Comparison of ENCODE assay signal across 8 cellular contexts in genomic region chr5:143002459-143003327, GRCh38.
DNase-seq lines count a peak whose midpoint lies in the region; ATAC-seq and TF ChIP-seq lines count a peak whose summit lies in the region.

No MANE protein-coding gene starts in this region.

- H3K9me2 ChIP-seq in OCI-LY1 (ENCODE audit: low read depth, low read length) = no peaks in the 10 kb centered on the region

- peaks cover 18% of the 10 kb centered on the region for H3K4me1 ChIP-seq in CD4-positive, CD25-positive, alpha-beta regulatory T cell (ENCODE audit: control insufficient read depth, insufficient read depth, low read length, poor library complexity, severe bottlenecking)
- H3K4me1 ChIP-seq in OCI-LY1 (ENCODE audit: insufficient read depth, low read length, severe bottlenecking) = peaks cover 84% of the 10 kb centered on the region

- H3K9ac ChIP-seq in OCI-LY1 (ENCODE audit: low read length) = peak overlapping the region; percentile 58

- peak; percentile 29 for TF ChIP-seq POLR2A in GM18951 (IDR thresholded peaks at IDR 0.05; ENCODE audit: extremely low read depth, insufficient read depth, insufficient read length)

- peak; percentile 6 to 80 (median 45) for DNase-seq in CD4-positive, CD25-positive, alpha-beta regulatory T cell
- DNase-seq in activated naive CD4-positive, alpha-beta T cell treated with anti-CD3 and anti-CD28 coated beads for 36 hours = peak; percentile 82
- DNase-seq in glutamatergic neuron (no peak), retinal pigment epithelial cell (ENCODE audit: low read depth) (no peak), GM19238 (ENCODE audit: insufficient read length, low spot score) (no peak)

- no peaks in the 10 kb centered on the region for H3K9me3 ChIP-seq in CD4-positive, CD25-positive, alpha-beta regulatory T cell (ENCODE audit: control insufficient read depth in 2 of 2, low read length in 2 of 2)
- H3K9me3 ChIP-seq in OCI-LY1 (ENCODE audit: low read length) = no peaks in the 10 kb centered on the region

- H3K27ac Mint-ChIP-seq in CD4-positive, CD25-positive, alpha-beta regulatory T cell = peak overlapping the region; percentile 70 to 93 (median 85)
- peak overlapping the region; percentile 92 for H3K27ac Mint-ChIP-seq in activated naive CD4-positive, alpha-beta T cell treated with anti-CD3 and anti-CD28 coated beads for 36 hours
- H3K27ac Mint-ChIP-seq in glutamatergic neuron (ENCODE audit: unreplicated experiment) = no peak overlapping the region

- no peaks in the 10 kb centered on the region for H3K36me3 Mint-ChIP-seq in CD4-positive, CD25-positive, alpha-beta regulatory T cell
- peaks cover 3% of the 10 kb centered on the region for H3K36me3 Mint-ChIP-seq in activated naive CD4-positive, alpha-beta T cell treated with anti-CD3 and anti-CD28 coated beads for 36 hours (ENCODE audit: low read depth)
- no peaks in the 10 kb centered on the region for H3K36me3 Mint-ChIP-seq in glutamatergic neuron (ENCODE audit: unreplicated experiment)

- intact Hi-C loops in activated naive CD4-positive, alpha-beta T cell treated with anti-CD3 and anti-CD28 coated beads for 36 hours (cut with micrococcal nuclease) = loop anchor here (1.0 to 5.0 kb wide), 6 partner anchors 54 to 966 kb away; no protein-coding TSS in a partner anchor

- peak overlapping the region; percentile 42 for H3K4me3 ChIP-seq in CD4-positive, CD25-positive, alpha-beta regulatory T cell (ENCODE audit: low read depth, low read length)
- no peak overlapping the region for H3K4me3 ChIP-seq in OCI-LY1 (ENCODE audit: low read depth, low read length, poor library complexity, severe bottlenecking)
- H3K4me3 ChIP-seq in retinal pigment epithelial cell (ENCODE audit: low read length) = no peak overlapping the region

- in situ Hi-C loops in GM18951 (cut with MboI; ENCODE audit: low sequenced_read_pairs, unreplicated experiment) = no loop called here

- peak overlapping the region; percentile 47 for H3K4me2 ChIP-seq in OCI-LY1 (ENCODE audit: low read length)

- CTCF ChIA-PET in activated naive CD4-positive, alpha-beta T cell treated with anti-CD3 and anti-CD28 coated beads for 36 hours (lab: Charles Lee) = interaction anchor here (0.6 to 2.6 kb wide), 23 partner anchors 9 to 1168 kb away, joined by 3 to 14 read pairs (median 4); partner anchors contain the start of genes KCTD16, NR3C1 and YIPF5

- no peaks in the 10 kb centered on the region for H3K27me3 Mint-ChIP-seq in CD4-positive, CD25-positive, alpha-beta regulatory T cell
- H3K27me3 Mint-ChIP-seq in activated naive CD4-positive, alpha-beta T cell treated with anti-CD3 and anti-CD28 coated beads for 36 hours (ENCODE audit: low read depth) = no peaks in the 10 kb centered on the region
- no peaks in the 10 kb centered on the region for H3K27me3 Mint-ChIP-seq in glutamatergic neuron (ENCODE audit: unreplicated experiment)

- H4K20me1 ChIP-seq in OCI-LY1 (ENCODE audit: insufficient read depth, low read length) = no peaks in the 10 kb centered on the region

- no peaks in the 10 kb centered on the region for H3K79me2 ChIP-seq in OCI-LY1 (ENCODE audit: insufficient read depth, low read length)

- no peaks in the 10 kb centered on the region for H3K27me3 ChIP-seq in CD4-positive, CD25-positive, alpha-beta regulatory T cell (ENCODE audit: control insufficient read depth, insufficient read depth, low read length)
- H3K27me3 ChIP-seq in OCI-LY1 (ENCODE audit: insufficient read depth, low read length) = no peaks in the 10 kb centered on the region

- H3K4me1 Mint-ChIP-seq in CD4-positive, CD25-positive, alpha-beta regulatory T cell = peaks cover 10 to 29% (median 19%) of the 10 kb centered on the region in 4 donors
- peaks cover 53% of the 10 kb centered on the region for H3K4me1 Mint-ChIP-seq in activated naive CD4-positive, alpha-beta T cell treated with anti-CD3 and anti-CD28 coated beads for 36 hours (ENCODE audit: low read depth)
- H3K4me1 Mint-ChIP-seq in glutamatergic neuron (ENCODE audit: low read depth, unreplicated experiment) = no peaks in the 10 kb centered on the region

- peak; percentile 82 to 86 for ATAC-seq in CD4-positive, CD25-positive, alpha-beta regulatory T cell (ENCODE audit: low read depth in 2 of 2)
- ATAC-seq in HG03108 (IDR thresholded peaks at IDR 0.05; ENCODE audit: unreplicated experiment) = peak; percentile 63

- peak overlapping the region; percentile 64 for H3K27ac ChIP-seq in CD4-positive, CD25-positive, alpha-beta regulatory T cell (ENCODE audit: insufficient read depth, low read length, poor library complexity, severe bottlenecking)
- H3K27ac ChIP-seq in OCI-LY1 (ENCODE audit: low read depth, low read length, poor library complexity, severe bottlenecking) = peak overlapping the region; percentile 87

- H3K4me3 Mint-ChIP-seq in CD4-positive, CD25-positive, alpha-beta regulatory T cell = peak overlapping the region in 2 of 4 donors; percentile 5 to 14
- H3K4me3 Mint-ChIP-seq in activated naive CD4-positive, alpha-beta T cell treated with anti-CD3 and anti-CD28 coated beads for 36 hours = peak overlapping the region; percentile 2
- H3K4me3 Mint-ChIP-seq in glutamatergic neuron (ENCODE audit: unreplicated experiment) = no peak overlapping the region

- no peaks in the 10 kb centered on the region for H3F3A ChIP-seq in OCI-LY1 (ENCODE audit: insufficient read depth, low read length)

- TF ChIP-seq CTCF in OCI-LY1 (IDR thresholded peaks at IDR 0.05; ENCODE audit: low read length) = peak; percentile 88
- peak; percentile 66 for TF ChIP-seq CTCF in glutamatergic neuron (IDR thresholded peaks at IDR 0.05; ENCODE audit: partially characterized antibody, unreplicated experiment)
- peak; percentile 72 for TF ChIP-seq CTCF in retinal pigment epithelial cell (conservative IDR thresholded peaks at IDR 0.05; ENCODE audit: low read depth, low read length)

- H3K36me3 ChIP-seq in CD4-positive, CD25-positive, alpha-beta regulatory T cell (ENCODE audit: control insufficient read depth, insufficient read depth, low read length) = no peaks in the 10 kb centered on the region
- H3K36me3 ChIP-seq in OCI-LY1 (ENCODE audit: insufficient read depth, low read length) = no peaks in the 10 kb centered on the region

- H2AFZ ChIP-seq in OCI-LY1 (ENCODE audit: low read length) = 0 out of 2 replicates have a peak overlapping the region, but pooled peaks have one; percentile 47

- no peaks in the 10 kb centered on the region for H3K9me3 Mint-ChIP-seq in CD4-positive, CD25-positive, alpha-beta regulatory T cell
- peaks cover 3% of the 10 kb centered on the region for H3K9me3 Mint-ChIP-seq in activated naive CD4-positive, alpha-beta T cell treated with anti-CD3 and anti-CD28 coated beads for 36 hours
- no peaks in the 10 kb centered on the region for H3K9me3 Mint-ChIP-seq in glutamatergic neuron (ENCODE audit: unreplicated experiment)

Comparison
In these comparisons a context has a peak if more than half of its experiments do, and no peak if none do; other contexts are left out.
1. DNase-seq: peak in CD4-positive, CD25-positive, alpha-beta regulatory T cell (3 of 3) and activated naive CD4-positive, alpha-beta T cell treated with anti-CD3 and anti-CD28 coated beads for 36 hours (single experiment); none in glutamatergic neuron (single experiment), retinal pigment epithelial cell (single experiment) and GM19238 (single experiment).
2. Peak in every context shown above with its lines, with median percentiles within 50 percentile points of each other: CTCF ChIP-seq.